Comparison of ENCODE assay signal across 2 cellular contexts in the genomic region with DNA sequence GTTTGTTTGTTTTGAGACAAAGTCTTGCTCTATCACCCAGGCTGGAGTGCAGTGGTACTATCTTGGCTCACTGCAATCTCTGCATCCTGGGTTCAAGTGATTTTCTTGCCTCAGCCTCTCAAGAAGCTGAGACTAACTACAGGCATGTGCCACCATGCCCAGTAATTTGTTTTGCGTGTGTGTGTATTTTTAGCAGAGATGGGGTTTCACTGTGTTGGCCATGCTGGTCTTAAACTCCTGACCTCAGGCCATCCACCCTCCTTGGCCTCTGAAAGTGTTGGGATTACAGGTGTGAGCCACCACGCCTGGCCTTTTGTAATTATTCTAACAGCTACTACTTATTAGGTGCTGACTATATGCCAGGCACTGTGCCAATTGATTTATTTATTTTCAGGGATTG. TPM values are rescaled to one million over a fixed set of nuclear protein-coding genes. Genes with fewer than 3 reads are reported as not detected.
"Had no signal": no experiment of that assay in that cellular context is flagged by ENCODE, and none has a peak within 500 bp of the region (broad histone marks: within the 10 kb centered on the region; RNA-seq: fewer than 3 reads in every experiment).

No MANE protein-coding gene starts in this region.

RNA-seq across cellular contexts. Expression of a gene that starts 33.3 kb away (rescaled TPM):
- total RNA-seq: ascending aorta, body of pancreas had no signal
